ENCODE assay signal across 5 cellular contexts in genomic region chr4:45636175-45636574, GRCh38.
"Had no signal": no experiment of that assay in that cellular context is flagged by ENCODE, and none has a peak within 500 bp of the region (broad histone marks: within the 10 kb centered on the region; RNA-seq: fewer than 3 reads in every experiment).

No MANE protein-coding gene starts in this region.

- ATAC-seq: K562 had no signal

- DNase-seq: IMR-90, KBM-7 had no signal

- H3K27ac ChIP-seq: HL-60 had no signal

- FAIRE-seq: HTR-8/SVneo, K562 had no signal

- H3K4me3 ChIP-seq: K562 had no signal
